33 cellular contexts compared by ENCODE assay signal in the genomic region with DNA sequence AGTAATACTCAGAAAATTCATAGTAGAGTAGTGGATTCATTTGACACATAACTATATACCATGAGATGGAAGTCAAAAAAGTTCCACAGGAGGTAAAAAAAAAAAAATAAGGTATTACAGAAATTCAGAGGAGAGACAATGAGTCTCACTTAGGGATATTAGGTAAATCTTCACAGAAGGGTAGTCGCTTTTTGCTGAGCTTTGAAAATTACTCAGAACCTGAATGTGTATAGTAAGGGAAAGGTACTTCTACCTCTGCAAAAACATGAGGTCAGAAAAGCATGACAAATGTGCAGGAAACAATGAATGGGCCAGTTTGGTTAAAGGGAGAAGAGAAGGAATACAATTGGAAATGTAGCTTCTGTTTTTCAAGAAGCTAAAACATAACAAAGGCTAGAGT.
"Had no signal": no experiment of that assay in that cellular context is flagged by ENCODE, and none has a peak within 500 bp of the region (broad histone marks: within the 10 kb centered on the region; RNA-seq: fewer than 3 reads in every experiment).

No MANE protein-coding gene starts in this region.

- H3K4me3 Mint-ChIP-seq: naive thymus-derived CD8-positive, alpha-beta T cell; natural killer cell treated with Interleukin-12 subunit alpha and Interleukin-12 subunit beta and Interleukin-15 and Interleukin-18, amount 100 ng/mL, for 72 hours; nephron progenitor cell; neural crest cell; stimulated activated memory B cell treated with anti-CD40 and anti-IgM and Interleukin-4, amounts not matched to agents 10 μg/mL and 1 μg/mL and 100 μg/mL, for 72 hours; stimulated activated naive CD8-positive, alpha-beta T cell treated with anti-CD3 and anti-CD28 coated beads, Interleukin-15, amount 100 ng/mL, for 72 hours had no signal

- ATAC-seq: naive thymus-derived CD8-positive, alpha-beta T cell; natural killer cell treated with Interleukin-12 subunit alpha and Interleukin-12 subunit beta and Interleukin-15 and Interleukin-18, amount 100 ng/mL, for 72 hours; psoas muscle; right cardiac atrium; sciatic nerve; stimulated activated memory B cell treated with anti-CD40 and anti-IgM and Interleukin-4, amounts not matched to agents 10 μg/mL and 1 μg/mL and 100 μg/mL, for 72 hours; stimulated activated naive CD8-positive, alpha-beta T cell treated with anti-CD3 and anti-CD28 coated beads, Interleukin-15, amount 100 ng/mL, for 72 hours; stimulated activated naive CD8-positive, alpha-beta T cell treated with anti-CD3 and anti-CD28 coated beads, Interleukin-15, Interleukin-2, amounts not matched to agents 100 U/mL and 50 U/mL, for 24 hours had no signal

- H3K4me1 ChIP-seq: parathyroid adenoma, psoas muscle, testis, vagina had no signal

- H3K4me3 ChIP-seq: ovary, psoas muscle, skin epidermis, smooth muscle cell, spleen, suprapubic skin, testis, tibial artery, upper lobe of left lung, vagina had no signal

- H3K9me3 Mint-ChIP-seq: naive thymus-derived CD8-positive, alpha-beta T cell; natural killer cell treated with Interleukin-12 subunit alpha and Interleukin-12 subunit beta and Interleukin-15 and Interleukin-18, amount 100 ng/mL, for 72 hours; neural crest cell; stimulated activated naive CD8-positive, alpha-beta T cell treated with anti-CD3 and anti-CD28 coated beads, Interleukin-15, amount 100 ng/mL, for 72 hours had no signal

- H3K36me3 ChIP-seq: neutrophil, ovary, spleen, suprapubic skin, upper lobe of left lung, vagina had no signal

- FAIRE-seq: urothelium cell line had no signal

- DNase-seq: naive thymus-derived CD8-positive, alpha-beta T cell; nephron progenitor cell; nucleus accumbens; ovary; posterior cingulate gyrus; psoas muscle; right cardiac atrium; spleen; stimulated activated CD4-positive, alpha-beta T cell treated with anti-CD3 and anti-CD28 coated beads, Interleukin-12 subunit alpha, Interleukin-12 subunit beta, amount 100 ng/mL, for 4 hours; stimulated activated CD4-positive, alpha-beta T cell treated with anti-CD3 and anti-CD28 coated beads, Interleukin-1b, Interleukin-23, amount 100 ng/mL, for 48 hours; stimulated activated CD4-positive, alpha-beta T cell treated with anti-CD3 and anti-CD28 coated beads, Interleukin-4, amount 100 ng/mL, for 1 hour; stimulated activated CD4-positive, alpha-beta T cell treated with anti-CD3 and anti-CD28 coated beads, Interleukin-4, amount 100 ng/mL, for 4 hours; stimulated activated CD8-positive, alpha-beta memory T cell treated with anti-CD3 and anti-CD28 coated beads, Interleukin-4, amount 100 ng/mL, for 48 hours; stimulated activated naive CD4-positive, alpha-beta T cell; stimulated activated naive CD8-positive, alpha-beta T cell treated with anti-CD3 and anti-CD28 coated beads, Interleukin-15, amount 100 ng/mL, for 72 hours; stimulated activated naive CD8-positive, alpha-beta T cell treated with anti-CD3 and anti-CD28 coated beads, Interleukin-15, Interleukin-2, amounts not matched to agents 100 U/mL and 50 U/mL, for 24 hours; substantia nigra; testis; tibial artery; trophoblast cell; upper lobe of left lung had no signal

- H3K4me2 ChIP-seq: smooth muscle cell had no signal

- H3K27ac ChIP-seq: neutrophil, ovary, parathyroid adenoma, psoas muscle, skin epidermis, spleen, suprapubic skin, testis, tibial artery, upper lobe of left lung, vagina had no signal

- H3K27me3 ChIP-seq: neutrophil, ovary, spleen, suprapubic skin, testis, tibial artery, upper lobe of left lung, vagina had no signal

- H3K27ac Mint-ChIP-seq: naive thymus-derived CD8-positive, alpha-beta T cell; natural killer cell treated with Interleukin-12 subunit alpha and Interleukin-12 subunit beta and Interleukin-15 and Interleukin-18, amount 100 ng/mL, for 72 hours; nephron progenitor cell; progenitor cell of endocrine pancreas; stimulated activated memory B cell treated with anti-CD40 and anti-IgM and Interleukin-4, amounts not matched to agents 10 μg/mL and 1 μg/mL and 100 μg/mL, for 72 hours; stimulated activated naive CD8-positive, alpha-beta T cell treated with anti-CD3 and anti-CD28 coated beads, Interleukin-15, amount 100 ng/mL, for 72 hours had no signal

- H3K36me3 Mint-ChIP-seq: naive thymus-derived CD8-positive, alpha-beta T cell; natural killer cell treated with Interleukin-12 subunit alpha and Interleukin-12 subunit beta and Interleukin-15 and Interleukin-18, amount 100 ng/mL, for 72 hours; stimulated activated memory B cell treated with anti-CD40 and anti-IgM and Interleukin-4, amounts not matched to agents 10 μg/mL and 1 μg/mL and 100 μg/mL, for 72 hours had no signal

- H3K9ac ChIP-seq: parathyroid adenoma had no signal

- H3K79me2 ChIP-seq: parathyroid adenoma had no signal

- H3K9me3 ChIP-seq: neutrophil, ovary, psoas muscle, spleen, suprapubic skin, testis, tibial artery, upper lobe of left lung, vagina had no signal

- H2AFZ ChIP-seq: parathyroid adenoma had no signal

- H3K4me1 Mint-ChIP-seq: neural crest cell; stimulated activated memory B cell treated with anti-CD40 and anti-IgM and Interleukin-4, amounts not matched to agents 10 μg/mL and 1 μg/mL and 100 μg/mL, for 72 hours had no signal
